In genomic region chr22:50338042-50338573, GRCh38 we compare ENCODE assay signal across 2 cellular contexts.
TF ChIP-seq lines count a peak whose summit lies in the region.

No MANE protein-coding gene starts in this region.

TF ChIP-seq in HEK293, 187 proteins besides CTCF, POLR2A, EP300 and RAD21 (continues in another document):
- peak; percentile 100 for TF ChIP-seq ZNF211 (tag by site-specific recombination; IDR thresholded peaks at IDR 0.05; ENCODE audit: low read depth)
- no peak for TF ChIP-seq ZNF777 (tag by site-specific recombination; IDR thresholded peaks at IDR 0.05; ENCODE audit: borderline replicate concordance)
- no peak for TF ChIP-seq ATF2 (tag by site-specific recombination; IDR thresholded peaks at IDR 0.05; ENCODE audit: low read depth)
- no peak for TF ChIP-seq PRDM2 (tag by site-specific recombination; IDR thresholded peaks at IDR 0.05; ENCODE audit: borderline replicate concordance)
- 0 out of 2 replicates have a peak, but pooled peaks have one; percentile 9 for TF ChIP-seq ZNF701 (tag by site-specific recombination; IDR thresholded peaks at IDR 0.05)
- 0 out of 2 replicates have a peak, but pooled peaks have one; percentile 26 for TF ChIP-seq ZNF248 (tag by site-specific recombination; IDR thresholded peaks at IDR 0.05)
- TF ChIP-seq ZSCAN23 (tag by site-specific recombination; IDR thresholded peaks at IDR 0.05) = 0 out of 2 replicates have a peak, but pooled peaks have one; percentile 24
- TF ChIP-seq ZNF488 (tag by site-specific recombination; IDR thresholded peaks at IDR 0.05) = no peak; the same call in 1 of the 2 replicates
- TF ChIP-seq ZNF747 (tag by site-specific recombination; IDR thresholded peaks at IDR 0.05) = no peak
- no peak for TF ChIP-seq ZNF426 (tag by site-specific recombination; IDR thresholded peaks at IDR 0.05)
- TF ChIP-seq ZNF221 (tag by site-specific recombination; IDR thresholded peaks at IDR 0.05; ENCODE audit: borderline replicate concordance) = no peak
- no peak for TF ChIP-seq INSM2 (tag by site-specific recombination; IDR thresholded peaks at IDR 0.05)
- 0 out of 2 replicates have a peak, but pooled peaks have one; percentile 4 for TF ChIP-seq ZNF292 (tag by site-specific recombination; IDR thresholded peaks at IDR 0.05; ENCODE audit: borderline replicate concordance, low read depth)
- TF ChIP-seq GLIS1 (tag by site-specific recombination; IDR thresholded peaks at IDR 0.05) = 0 out of 2 replicates have a peak, but pooled peaks have one; percentile 14

TF ChIP-seq in GM12878, 131 proteins besides CTCF, POLR2A, EP300 and RAD21:
- no peak for TF ChIP-seq CBX3 (IDR thresholded peaks at IDR 0.05; ENCODE audit: borderline replicate concordance, low read depth)
- no peak for TF ChIP-seq ATF3 (IDR thresholded peaks at IDR 0.05; ENCODE audit: borderline replicate concordance, extremely low read depth, low read depth, low read length)
- peak; percentile 95 for TF ChIP-seq BCL3 (IDR thresholded peaks at IDR 0.05; ENCODE audit: borderline replicate concordance, insufficient read depth, low read depth, low read length, poor library complexity, severe bottlenecking)
- TF ChIP-seq ZNF592 (IDR thresholded peaks at IDR 0.05) = no peak
- 0 out of 2 replicates have a peak, but pooled peaks have one; percentile 15 for TF ChIP-seq TCF3 (IDR thresholded peaks at IDR 0.05; ENCODE audit: borderline replicate concordance, insufficient read depth, low read depth, low read length)
- TF ChIP-seq SMC3 (IDR thresholded peaks at IDR 0.05; ENCODE audit: borderline replicate concordance, low read length) = no peak
- TF ChIP-seq NBN (IDR thresholded peaks at IDR 0.05) = no peak
- TF ChIP-seq FOXM1 (IDR thresholded peaks at IDR 0.05; ENCODE audit: low read depth, low read length) = no peak
- TF ChIP-seq SKIL (IDR thresholded peaks at IDR 0.05; ENCODE audit: low read depth, poor library complexity, severe bottlenecking) = no peak
- peak; percentile 5; the same call in 1 of the 2 replicates for TF ChIP-seq PAX5 (IDR thresholded peaks at IDR 0.05; ENCODE audit: borderline replicate concordance, low read depth, low read length)
- no peak for TF ChIP-seq SREBF1 (IDR thresholded peaks at IDR 0.05; ENCODE audit: low read length)
- no peak for TF ChIP-seq RCOR1 (conservative IDR thresholded peaks at IDR 0.05; ENCODE audit: low read depth, low read length)
